In the genomic region with DNA sequence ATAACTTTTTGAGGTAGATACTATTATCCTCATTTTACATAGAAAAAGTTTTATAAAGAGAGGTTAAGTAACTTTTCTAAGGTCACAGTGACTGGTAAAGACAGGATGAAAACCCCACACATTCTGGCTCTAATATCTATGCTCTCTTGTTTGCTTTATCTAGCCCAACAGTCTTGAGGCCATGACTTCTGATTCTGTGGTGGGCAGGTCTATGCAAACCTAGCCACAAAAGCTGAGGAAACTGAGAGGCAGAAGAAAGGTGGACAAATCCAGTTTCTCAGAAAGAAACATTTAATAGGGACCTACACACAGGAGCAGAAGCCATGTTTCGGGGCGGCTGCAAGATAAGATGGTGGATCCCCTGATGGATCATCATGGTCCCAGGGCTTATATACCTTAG, we compare ENCODE assay signal across 19 cellular contexts.
"Had no signal": no experiment of that assay in that cellular context is flagged by ENCODE, and none has a peak within 500 bp of the region (broad histone marks: within the 10 kb centered on the region; RNA-seq: fewer than 3 reads in every experiment).

No MANE protein-coding gene starts in this region.

- H3K27ac ChIP-seq: coronary artery, foreskin keratinocyte, lower lobe of right lung, right lobe of liver, skin epidermis, stomach, suprapubic skin, tibial nerve had no signal

- H3K9me2 ChIP-seq: SK-N-SH had no signal

- H3K9me3 ChIP-seq: lower lobe of right lung, right lobe of liver, SK-N-SH had no signal

- DNase-seq: activated CD4-positive, alpha-beta memory T cell treated with anti-CD3 and anti-CD28 coated beads for 36 hours; activated CD4-positive, alpha-beta T cell treated with anti-CD3 and anti-CD28 coated beads for 48 hours; activated naive CD4-positive, alpha-beta T cell treated with anti-CD3 and anti-CD28 coated beads for 36 hours; activated naive CD8-positive, alpha-beta T cell treated with anti-CD3 and anti-CD28 coated beads, Interleukin-2, amount 10 ng/mL, durations not matched to agents 7 days and 5 days; cerebellar nuclear complex; foreskin keratinocyte; kidney; lower lobe of right lung; natural killer cell; right lobe of liver; SK-N-SH; stimulated activated CD4-positive, alpha-beta T cell treated with anti-CD3 and anti-CD28 coated beads, Interleukin-1b, Interleukin-23, amount 100 ng/mL, for 48 hours; stomach had no signal

- H3K4me1 ChIP-seq: foreskin keratinocyte, suprapubic skin, tibial nerve had no signal

- H3K9ac ChIP-seq: SK-N-SH had no signal

- H3K4me2 ChIP-seq: SK-N-SH had no signal

- H3K4me3 ChIP-seq: coronary artery, lower lobe of right lung, right lobe of liver, skin epidermis, stomach, suprapubic skin, tibial nerve had no signal

- H3K27me3 ChIP-seq: foreskin keratinocyte, right lobe of liver, stomach, suprapubic skin, tibial nerve had no signal

- FAIRE-seq: kidney, urothelium cell line had no signal

- ATAC-seq: foreskin keratinocyte; natural killer cell; stimulated activated memory B cell treated with anti-CD40 and anti-IgM and Interleukin-4, amounts not matched to agents 10 μg/mL and 1 μg/mL and 100 μg/mL, for 72 hours had no signal
